ENCODE assay signal across 16 cellular contexts in the genomic region with DNA sequence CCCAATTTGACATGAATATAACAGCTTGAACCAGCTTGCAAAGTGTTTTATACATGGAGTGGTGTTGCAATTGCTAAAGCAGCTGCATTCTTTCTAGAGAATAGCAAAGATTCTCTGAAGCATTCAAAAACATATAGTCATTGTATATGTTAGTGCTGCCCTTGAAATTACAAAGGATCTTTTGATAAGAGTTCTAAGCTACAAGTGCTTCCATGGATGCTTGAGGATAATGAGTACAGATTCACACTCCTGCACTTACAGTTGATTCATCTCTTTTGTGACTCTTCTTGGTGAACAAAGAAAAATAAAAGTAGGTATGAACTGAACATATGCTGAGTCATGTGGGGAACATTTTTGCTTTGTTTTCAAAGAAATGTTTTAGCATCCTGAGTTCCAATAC.
DNase-seq lines count a peak whose midpoint lies in the region; TF ChIP-seq lines count a peak whose summit lies in the region.
"Had no signal": no experiment of that assay in that cellular context is flagged by ENCODE, and none has a peak within 500 bp of the region (broad histone marks: within the 10 kb centered on the region; RNA-seq: fewer than 3 reads in every experiment).

No MANE protein-coding gene starts in this region.

- no peaks in the 10 kb centered on the region for H4K20me1 ChIP-seq in neural progenitor cell (ENCODE audit: low read depth)
- H4K20me1 ChIP-seq: BLaER1 had no signal

- H3K4me3 ChIP-seq in astrocyte of the cerebellum (ENCODE audit: low read depth, low read length) (no peak overlapping the region), foreskin fibroblast (ENCODE audit: low read depth in 1 of 2, low read length in 2 of 2) (no peak overlapping the region), neural progenitor cell (no peak overlapping the region)
- H3K4me3 ChIP-seq: BLaER1, prostate gland had no signal

- no peaks in the 10 kb centered on the region for H3K79me2 ChIP-seq in neural progenitor cell (ENCODE audit: low read depth)

- H3K27ac Mint-ChIP-seq in HFFc6 (peak overlapping the region; percentile 74), neural progenitor cell (no peak overlapping the region)
- H3K27ac Mint-ChIP-seq: activated B cell treated with CpG ODN at 0.5 μM for 24 hours; activated CD8-positive, alpha-beta memory T cell treated with anti-CD3 and anti-CD28 coated beads, Interleukin-2, amount 10 ng/mL, durations not matched to agents 7 days and 5 days; activated naive CD4-positive, alpha-beta T cell treated with anti-CD3 and anti-CD28 coated beads for 36 hours had no signal

- H2AFZ ChIP-seq in neural progenitor cell (replicated peaks): no peak overlapping the region

- no peaks in the 10 kb centered on the region for H3F3A ChIP-seq in neural progenitor cell (ENCODE audit: low read depth)

- no peak overlapping the region for H3K27ac ChIP-seq in neural progenitor cell
- H3K27ac ChIP-seq: BLaER1, prostate gland had no signal

- H3K4me1 Mint-ChIP-seq in HFFc6 (ENCODE audit: low read depth) (peaks cover 27% of the 10 kb centered on the region), neural progenitor cell (no peaks in the 10 kb centered on the region)
- H3K4me1 Mint-ChIP-seq: activated B cell treated with CpG ODN at 0.5 μM for 24 hours; activated CD8-positive, alpha-beta memory T cell treated with anti-CD3 and anti-CD28 coated beads, Interleukin-2, amount 10 ng/mL, durations not matched to agents 7 days and 5 days had no signal

- H3K4me3 Mint-ChIP-seq in HFFc6 (peak overlapping the region; percentile 41; the same call in 1 of the 2 replicates), neural progenitor cell (no peak overlapping the region)
- H3K4me3 Mint-ChIP-seq: activated B cell treated with CpG ODN at 0.5 μM for 24 hours; activated CD8-positive, alpha-beta memory T cell treated with anti-CD3 and anti-CD28 coated beads, Interleukin-2, amount 10 ng/mL, durations not matched to agents 7 days and 5 days; activated naive CD4-positive, alpha-beta T cell treated with anti-CD3 and anti-CD28 coated beads for 36 hours had no signal

- peaks cover 3% of the 10 kb centered on the region; the same call in 1 of the 2 replicates for H3K27me3 Mint-ChIP-seq in HFFc6 (ENCODE audit: insufficient read depth)
- H3K27me3 Mint-ChIP-seq in neural progenitor cell (ENCODE audit: insufficient read depth, low read depth): no peaks in the 10 kb centered on the region

- H3K36me3 Mint-ChIP-seq in HFFc6 (ENCODE audit: low read depth) (peaks cover 20% of the 10 kb centered on the region), neural progenitor cell (no peaks in the 10 kb centered on the region)
- H3K36me3 Mint-ChIP-seq: activated CD8-positive, alpha-beta memory T cell treated with anti-CD3 and anti-CD28 coated beads, Interleukin-2, amount 10 ng/mL, durations not matched to agents 7 days and 5 days had no signal

- peak; percentile 10 for DNase-seq in AG08395 (ENCODE audit: low spot score)
- DNase-seq in HFFc6: peak; percentile 72
- DNase-seq in astrocyte of the cerebellum (ENCODE audit: low read depth): peak; percentile 23
- peak; percentile 60 to 74 for DNase-seq in foreskin fibroblast
- no peak for DNase-seq in glomerular visceral epithelial cell (ENCODE audit: extremely low spot score)
- no peak for DNase-seq in neural progenitor cell (ENCODE audit: low spot score)
- no peak for DNase-seq in T-helper 1 cell
- no peak for DNase-seq in NCI-H1092 treated with DMSO at 0.1 percent for 48 hours (lab: John Stamatoyannopoulos, UW)
- DNase-seq: activated B cell treated with CpG ODN at 0.5 μM for 24 hours; activated CD8-positive, alpha-beta memory T cell treated with anti-CD3 and anti-CD28 coated beads, Interleukin-2, amount 10 ng/mL, durations not matched to agents 7 days and 5 days; activated naive CD4-positive, alpha-beta T cell treated with anti-CD3 and anti-CD28 coated beads for 36 hours; cerebellar nuclear complex; erythroblast; NCI-H2081 treated with DMSO at 0.1 percent for 48 hours had no signal

- no peaks in the 10 kb centered on the region for H3K4me1 ChIP-seq in neural progenitor cell
- H3K4me1 ChIP-seq: BLaER1, prostate gland had no signal

- H3K9me3 Mint-ChIP-seq in HFFc6 (peaks cover 8% of the 10 kb centered on the region; the same call in 1 of the 2 replicates), neural progenitor cell (peaks cover 5% of the 10 kb centered on the region)
- H3K9me3 Mint-ChIP-seq: activated B cell treated with CpG ODN at 0.5 μM for 24 hours had no signal

- H3K9ac ChIP-seq in neural progenitor cell: no peak overlapping the region
- H3K9ac ChIP-seq: BLaER1 had no signal

- in situ Hi-C loops in astrocyte of the cerebellum (cut with HindIII; ENCODE audit: low sequenced_read_pairs): no loop called here

- TF ChIP-seq CTCF in HFFc6 (IDR thresholded peaks at IDR 0.05): no peak
- TF ChIP-seq CTCF in astrocyte of the cerebellum (IDR thresholded peaks at IDR 0.05; ENCODE audit: low read depth, low read length, missing control alignments): no peak
- no peak for TF ChIP-seq CTCF in foreskin fibroblast (IDR thresholded peaks at IDR 0.05; ENCODE audit: low read depth, low read length)
- TF ChIP-seq CTCF in neural progenitor cell (IDR thresholded peaks at IDR 0.05): no peak

- H3K4me2 ChIP-seq in neural progenitor cell: no peak overlapping the region
- H3K4me2 ChIP-seq: BLaER1 had no signal

- no peaks in the 10 kb centered on the region for H3K36me3 ChIP-seq in neural progenitor cell
- H3K36me3 ChIP-seq: BLaER1, prostate gland had no signal

- H3K27me3 ChIP-seq in neural progenitor cell: no peaks in the 10 kb centered on the region
- H3K27me3 ChIP-seq: BLaER1 had no signal

- no peaks in the 10 kb centered on the region for H3K9me3 ChIP-seq in neural progenitor cell (ENCODE audit: low read depth)
- H3K9me3 ChIP-seq: prostate gland had no signal

Comparison
In these comparisons a context has a peak if more than half of its experiments do, and no peak if none do; other contexts are left out.
1. DNase-seq: peak in AG08395 (single experiment), HFFc6 (single experiment), astrocyte of the cerebellum (single experiment) and foreskin fibroblast (2 of 2); none in glomerular visceral epithelial cell (single experiment), neural progenitor cell (single experiment), T-helper 1 cell (0 of 5) and NCI-H1092 treated with DMSO at 0.1 percent for 48 hours (single experiment).